In the genomic region with DNA sequence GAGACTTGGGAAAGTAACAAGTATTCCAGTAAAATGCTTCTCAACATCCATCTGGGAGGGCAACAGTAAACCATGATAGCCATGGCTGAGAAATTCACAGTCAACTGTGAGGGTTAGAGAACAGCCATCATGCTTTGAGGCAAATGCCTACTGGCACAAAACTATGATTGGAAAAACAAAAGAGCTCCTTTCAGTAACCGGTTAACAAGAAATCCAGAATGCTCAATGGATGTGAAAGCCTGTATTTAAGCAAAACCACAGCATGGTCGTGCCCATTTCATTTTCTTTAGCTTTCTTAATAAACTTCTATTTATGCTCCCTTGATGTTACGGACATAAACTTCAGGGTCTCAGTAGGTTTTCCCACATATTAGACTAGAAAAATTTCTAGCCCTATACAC, we compare ENCODE assay signal across 19 cellular contexts.
DNase-seq lines count a peak whose midpoint lies in the region; ATAC-seq and TF ChIP-seq lines count a peak whose summit lies in the region.
"Had no signal": no experiment of that assay in that cellular context is flagged by ENCODE, and none has a peak within 500 bp of the region (broad histone marks: within the 10 kb centered on the region; RNA-seq: fewer than 3 reads in every experiment).

No MANE protein-coding gene starts in this region.

- POLR2A ChIA-PET in IMR-90 (lab: Charles Lee; ENCODE audit: unreplicated experiment) = no interaction called here
- POLR2A ChIA-PET in activated CD4-positive, alpha-beta T cell treated with anti-CD3 and anti-CD28 coated beads, Interleukin-2, amount 10 ng/mL, durations not matched to agents 7 days and 5 days (lab: Charles Lee) = no interaction called here

- H4K8ac ChIP-seq in IMR-90 (ENCODE audit: low read depth in 2 of 2, low read length in 2 of 2) = no peak overlapping the region

- H3K14ac ChIP-seq in IMR-90 (replicated peaks; ENCODE audit: low read depth, low read length) = 0 out of 2 replicates have a peak overlapping the region, but pooled peaks have one; percentile 6

- H2BK120ac ChIP-seq in IMR-90 (ENCODE audit: low read depth, low read length) = no peak overlapping the region

- no peaks in the 10 kb centered on the region for H3K9me1 ChIP-seq in IMR-90 (ENCODE audit: insufficient read depth, low read length)

- H2AFZ ChIP-seq in IMR-90 (replicated peaks; ENCODE audit: low read length, poor library complexity) = no peak overlapping the region

- H4K20me1 ChIP-seq in IMR-90 (ENCODE audit: insufficient read depth, low read length) = no peaks in the 10 kb centered on the region
- H4K20me1 ChIP-seq: BLaER1 treated with 17β-estradiol and CSF1 and Interleukin-3, amounts not matched to agents 10 nM and 100 nM had no signal

- no peak overlapping the region for H3K18ac ChIP-seq in IMR-90 (ENCODE audit: low read depth, low read length)

- no peak overlapping the region for H3K23ac ChIP-seq in IMR-90 (ENCODE audit: low read depth, low read length)

- no peaks in the 10 kb centered on the region for H3K9me3 ChIP-seq in IMR-90 (ENCODE audit: control insufficient read depth, insufficient read depth, low read length)
- H3K9me3 ChIP-seq: A549; BLaER1 treated with 17β-estradiol and CSF1 and Interleukin-3, amounts not matched to agents 10 nM and 100 nM; Caco-2 had no signal

- no peak overlapping the region for H2BK20ac ChIP-seq in IMR-90 (ENCODE audit: low read depth, low read length)

- 100% methylated on average over 1 of the region's 3 CpGs; no CpG with 5 or more reads in 1 of the 2 experiments for WGBS in IMR-90 (ENCODE audit: extremely low coverage in 2 of 2, insufficient read length in 1 of 2), 2 experiments

- H2BK15ac ChIP-seq in IMR-90 (ENCODE audit: low read depth, low read length) = no peak overlapping the region

- no peaks in the 10 kb centered on the region for H3K4me1 ChIP-seq in IMR-90 (ENCODE audit: control insufficient read depth, insufficient read depth, low read length)
- H3K4me1 ChIP-seq: A549; BLaER1 treated with 17β-estradiol and CSF1 and Interleukin-3, amounts not matched to agents 10 nM and 100 nM had no signal

- no peak overlapping the region for H2AK9ac ChIP-seq in IMR-90 (replicated peaks; ENCODE audit: low read depth, low read length, poor library complexity)

- no peak overlapping the region for H3K4me3 Mint-ChIP-seq in activated CD4-positive, alpha-beta T cell treated with anti-CD3 and anti-CD28 coated beads, Interleukin-2, amount 10 ng/mL, durations not matched to agents 7 days and 5 days
- H3K4me3 Mint-ChIP-seq: B cell; CD4-positive, alpha-beta T cell; CD8-positive, alpha-beta T cell had no signal

- no peaks in the 10 kb centered on the region for H3K27me3 Mint-ChIP-seq in activated CD4-positive, alpha-beta T cell treated with anti-CD3 and anti-CD28 coated beads, Interleukin-2, amount 10 ng/mL, durations not matched to agents 7 days and 5 days
- H3K27me3 Mint-ChIP-seq: B cell; CD4-positive, alpha-beta T cell had no signal

- no peak overlapping the region for H3K9ac ChIP-seq in IMR-90 (ENCODE audit: low read depth, low read length)
- H3K9ac ChIP-seq: BLaER1 treated with 17β-estradiol and CSF1 and Interleukin-3, amounts not matched to agents 10 nM and 100 nM had no signal

- no peak overlapping the region for H3K4me2 ChIP-seq in IMR-90 (ENCODE audit: low read depth, low read length)
- H3K4me2 ChIP-seq: A549; BLaER1 treated with 17β-estradiol and CSF1 and Interleukin-3, amounts not matched to agents 10 nM and 100 nM had no signal

- no peaks in the 10 kb centered on the region for H3K79me1 ChIP-seq in IMR-90 (ENCODE audit: low read depth in 1 of 2, low read length in 2 of 2)

- no peak for DNase-seq in IMR-90
- DNase-seq in SK-MEL-5 (ENCODE audit: low read depth, low spot score) = peak; percentile 71
- DNase-seq in epidermal melanocyte (ENCODE audit: insufficient read length, low spot score) = peak; percentile 23
- no peak for DNase-seq in DMS114 treated with DMSO at 0.1 percent for 48 hours (lab: John Stamatoyannopoulos, UW; ENCODE audit: unreplicated experiment)
- no peak for DNase-seq in activated CD4-positive, alpha-beta T cell treated with anti-CD3 and anti-CD28 coated beads, Interleukin-2, amount 10 ng/mL, durations not matched to agents 7 days and 5 days
- DNase-seq: AML-193; Caco-2; Calu3; CD4-positive, alpha-beta T cell; CD8-positive, alpha-beta T cell; DMS153; DMS79 treated with DMSO at 0.1 percent for 48 hours; GF-D8 had no signal

- in situ Hi-C loops in IMR-90 (cut with MboI; ENCODE audit: low sequenced_read_pairs) = no loop called here
- in situ Hi-C loops in SK-MEL-5 (cut with HindIII; ENCODE audit: low pct_unique_long_range_greater_than_20kb, low sequenced_read_pairs) = no loop called here

- no TSS peak for BruUV-seq in IMR-90 (replicated peaks; lab: Mats Ljungman, UMichigan)

- no peak for TF ChIP-seq POLR2A in IMR-90 (IDR thresholded peaks at IDR 0.05; ENCODE audit: low read depth, low read length)

- H3K4me1 Mint-ChIP-seq in activated CD4-positive, alpha-beta T cell treated with anti-CD3 and anti-CD28 coated beads, Interleukin-2, amount 10 ng/mL, durations not matched to agents 7 days and 5 days = no peaks in the 10 kb centered on the region
- H3K4me1 Mint-ChIP-seq: B cell had no signal

- H3K27ac Mint-ChIP-seq in activated CD4-positive, alpha-beta T cell treated with anti-CD3 and anti-CD28 coated beads, Interleukin-2, amount 10 ng/mL, durations not matched to agents 7 days and 5 days = no peak overlapping the region
- H3K27ac Mint-ChIP-seq: B cell; CD4-positive, alpha-beta T cell; CD8-positive, alpha-beta T cell had no signal

- no peaks in the 10 kb centered on the region for H3K27me3 ChIP-seq in IMR-90 (ENCODE audit: control insufficient read depth, insufficient read depth, low read length)
- H3K27me3 ChIP-seq: BLaER1 treated with 17β-estradiol and CSF1 and Interleukin-3, amounts not matched to agents 10 nM and 100 nM had no signal

- H4K5ac ChIP-seq in IMR-90 (ENCODE audit: low read depth, low read length) = no peak overlapping the region

- no peak overlapping the region for H3K27ac ChIP-seq in IMR-90 (ENCODE audit: insufficient read depth, low read length)
- H3K27ac ChIP-seq: 22Rv1; A549; BLaER1 treated with 17β-estradiol and CSF1 and Interleukin-3, amounts not matched to agents 10 nM and 100 nM; C4-2B had no signal

- dilution Hi-C loops in IMR-90 (cut with HindIII; ENCODE audit: low sequenced_read_pairs, unreplicated experiment) = no loop called here

- H3K4me3 ChIP-seq in IMR-90 (ENCODE audit: insufficient read depth, low read depth, low read length) = no peak overlapping the region
- H3K4me3 ChIP-seq: A549; BLaER1 treated with 17β-estradiol and CSF1 and Interleukin-3, amounts not matched to agents 10 nM and 100 nM had no signal

- intact Hi-C loops in IMR-90 (cut with micrococcal nuclease) = no loop called here

- no peak overlapping the region for H2AK5ac ChIP-seq in IMR-90 (ENCODE audit: low read depth, low read length)

- H3K36me3 ChIP-seq in IMR-90 (ENCODE audit: control insufficient read depth, insufficient read depth, low read length) = no peaks in the 10 kb centered on the region
- H3K36me3 ChIP-seq: BLaER1 treated with 17β-estradiol and CSF1 and Interleukin-3, amounts not matched to agents 10 nM and 100 nM had no signal

- ATAC-seq in IMR-90 (ENCODE audit: low read depth) = no peak
- ATAC-seq in GM21723 (IDR thresholded peaks at IDR 0.05; ENCODE audit: unreplicated experiment) = no peak
- ATAC-seq: A549; CD8-positive, alpha-beta T cell had no signal

- no peak overlapping the region for H2BK5ac ChIP-seq in IMR-90 (ENCODE audit: low read depth, low read length, poor library complexity, severe bottlenecking)

- H3K36me3 Mint-ChIP-seq in activated CD4-positive, alpha-beta T cell treated with anti-CD3 and anti-CD28 coated beads, Interleukin-2, amount 10 ng/mL, durations not matched to agents 7 days and 5 days (ENCODE audit: low read depth) = no peaks in the 10 kb centered on the region
- H3K36me3 Mint-ChIP-seq: CD8-positive, alpha-beta T cell had no signal

- H4K91ac ChIP-seq in IMR-90 (ENCODE audit: insufficient read depth, low read depth, low read length) = no peak overlapping the region

- CTCF ChIA-PET in IMR-90 (lab: Yijun Ruan, JAX) = no interaction called here
- CTCF ChIA-PET in activated CD4-positive, alpha-beta T cell treated with anti-CD3 and anti-CD28 coated beads, Interleukin-2, amount 10 ng/mL, durations not matched to agents 7 days and 5 days (lab: Charles Lee) = no interaction called here

- TF ChIP-seq RAD21 in IMR-90 (IDR thresholded peaks at IDR 0.05; ENCODE audit: low read length) = no peak

- H3K4ac ChIP-seq in IMR-90 (ENCODE audit: low read depth, low read length) = no peak overlapping the region

- H3K9me3 Mint-ChIP-seq in activated CD4-positive, alpha-beta T cell treated with anti-CD3 and anti-CD28 coated beads, Interleukin-2, amount 10 ng/mL, durations not matched to agents 7 days and 5 days = no peaks in the 10 kb centered on the region

- H3K56ac ChIP-seq in IMR-90 (ENCODE audit: extremely low read depth, insufficient read depth, low read length) = no peak overlapping the region

- TF ChIP-seq CTCF in IMR-90 (conservative IDR thresholded peaks at IDR 0.05; ENCODE audit: low read depth, low read length) = no peak

TF ChIP-seq in IMR-90, 13 proteins besides CTCF, POLR2A, EP300 and RAD21 (continues in another document):
- TF ChIP-seq CEBPB (IDR thresholded peaks at IDR 0.05; ENCODE audit: low read depth, low read length) = no peak
- TF ChIP-seq MAZ (IDR thresholded peaks at IDR 0.05; ENCODE audit: borderline replicate concordance, low read depth, low read length) = no peak
- TF ChIP-seq MAFK (IDR thresholded peaks at IDR 0.05; ENCODE audit: low read depth, low read length) = no peak
- TF ChIP-seq MXI1 (IDR thresholded peaks at IDR 0.05; ENCODE audit: borderline replicate concordance, low read depth, low read length) = no peak
- TF ChIP-seq ELK1 (IDR thresholded peaks at IDR 0.05; ENCODE audit: borderline replicate concordance, low read depth, low read length) = no peak
- TF ChIP-seq, protein P1, sequence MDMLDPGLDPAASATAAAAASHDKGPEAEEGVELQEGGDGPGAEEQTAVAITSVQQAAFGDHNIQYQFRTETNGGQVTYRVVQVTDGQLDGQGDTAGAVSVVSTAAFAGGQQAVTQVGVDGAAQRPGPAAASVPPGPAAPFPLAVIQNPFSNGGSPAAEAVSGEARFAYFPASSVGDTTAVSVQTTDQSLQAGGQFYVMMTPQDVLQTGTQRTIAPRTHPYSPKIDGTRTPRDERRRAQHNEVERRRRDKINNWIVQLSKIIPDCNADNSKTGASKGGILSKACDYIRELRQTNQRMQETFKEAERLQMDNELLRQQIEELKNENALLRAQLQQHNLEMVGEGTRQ (IDR thresholded peaks at IDR 0.05; ENCODE audit: low read depth, low read length) = no peak

Comparison
In these comparisons a context has a peak if more than half of its experiments do, and no peak if none do; other contexts are left out.
1. DNase-seq: peak in SK-MEL-5 (single experiment) and epidermal melanocyte (single experiment); none in IMR-90 (single experiment), DMS114 treated with DMSO at 0.1 percent for 48 hours (single experiment) and activated CD4-positive, alpha-beta T cell treated with anti-CD3 and anti-CD28 coated beads, Interleukin-2, amount 10 ng/mL, durations not matched to agents 7 days and 5 days (single experiment).